ENCODE assay signal across 8 cellular contexts in the genomic region with DNA sequence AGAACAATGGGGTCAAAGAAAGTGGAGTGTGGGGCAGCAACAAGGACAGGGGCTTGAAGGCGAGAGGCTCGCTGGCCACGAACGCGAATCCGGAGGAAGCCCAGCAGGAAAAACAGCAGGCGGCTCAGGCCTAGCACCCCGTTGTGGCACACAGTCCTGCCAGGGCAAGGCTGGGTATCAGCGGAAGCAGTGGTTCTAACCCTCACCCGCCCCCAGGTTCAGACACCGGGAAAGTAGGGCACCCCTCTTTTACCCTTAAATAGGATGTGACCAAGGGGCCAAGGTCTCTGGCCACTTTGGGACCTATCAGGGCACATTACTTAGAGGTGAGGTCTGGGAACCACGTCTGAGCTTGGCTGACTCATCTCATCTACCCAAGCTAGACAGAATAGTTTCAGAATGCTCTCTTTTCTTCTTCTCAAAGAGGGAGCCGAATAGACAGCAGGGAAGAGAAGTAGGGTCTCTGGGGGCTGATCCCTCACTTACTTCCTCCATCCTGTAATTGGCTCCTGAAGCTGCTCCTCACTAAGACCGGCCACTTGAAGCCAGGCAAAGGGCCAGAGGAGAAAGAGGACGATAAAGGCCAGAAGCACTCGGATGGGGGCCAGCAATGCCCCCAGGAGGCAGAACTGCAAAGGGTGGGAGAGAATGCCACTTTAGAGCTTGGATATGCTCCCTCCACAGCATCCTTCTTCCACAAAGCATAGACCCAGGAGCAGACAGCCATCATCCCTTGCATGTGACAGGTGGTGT. TPM values are rescaled to one million over a fixed set of nuclear protein-coding genes. Genes with fewer than 3 reads are reported as not detected.
DNase-seq lines count a peak whose midpoint lies in the region; ATAC-seq and TF ChIP-seq lines count a peak whose summit lies in the region.

No MANE protein-coding gene starts in this region.

- H3K4me3 Mint-ChIP-seq in WTC11 = peak overlapping the region; percentile 96
- H3K4me3 Mint-ChIP-seq in stimulated activated effector memory CD8-positive, alpha-beta T cell treated with anti-CD3 and anti-CD28 coated beads, Interleukin-12 subunit alpha, Interleukin-12 subunit beta, amount 100 ng/mL, for 72 hours = peak overlapping the region; percentile 85

- no peaks in the 10 kb centered on the region; the same call in 1 of the 2 replicates for H3K27me3 Mint-ChIP-seq in WTC11 (ENCODE audit: low read depth)

- no peaks in the 10 kb centered on the region for H3K9me3 Mint-ChIP-seq in WTC11
- H3K9me3 Mint-ChIP-seq in stimulated activated effector memory CD8-positive, alpha-beta T cell treated with anti-CD3 and anti-CD28 coated beads, Interleukin-12 subunit alpha, Interleukin-12 subunit beta, amount 100 ng/mL, for 72 hours = no peaks in the 10 kb centered on the region

- H3K27ac Mint-ChIP-seq in WTC11 = no peak overlapping the region; the same call in 1 of the 2 replicates
- H3K27ac Mint-ChIP-seq in stimulated activated effector memory CD8-positive, alpha-beta T cell treated with anti-CD3 and anti-CD28 coated beads, Interleukin-12 subunit alpha, Interleukin-12 subunit beta, amount 100 ng/mL, for 72 hours = peak overlapping the region; percentile 76

- POLR2A ChIA-PET in WTC11 (lab: Charles Lee) = interaction anchor here (0.6 kb wide), 1 partner anchor 244 kb away, joined by 3 read pairs; no protein-coding TSS in a partner anchor

- ATAC-seq in WTC11 = no peak
- peak; percentile 16 for ATAC-seq in stimulated activated effector memory CD8-positive, alpha-beta T cell treated with anti-CD3 and anti-CD28 coated beads, Interleukin-12 subunit alpha, Interleukin-12 subunit beta, amount 100 ng/mL, for 72 hours

- DNase-seq in activated CD8-positive, alpha-beta memory T cell treated with anti-CD3 and anti-CD28 coated beads for 24 hours = peak; percentile 66
- DNase-seq in activated CD8-positive, alpha-beta memory T cell treated with anti-CD3 and anti-CD28 coated beads, Interleukin-2, amount 50 U/mL, for 48 hours = no peak
- no peak for DNase-seq in WTC11 (ENCODE audit: low spot score)
- DNase-seq in fibroblast of pulmonary artery (ENCODE audit: low read depth) = no peak
- DNase-seq in stimulated activated effector memory CD8-positive, alpha-beta T cell treated with anti-CD3 and anti-CD28 coated beads, Interleukin-12 subunit alpha, Interleukin-12 subunit beta, amount 100 ng/mL, for 72 hours (ENCODE audit: low spot score in 2 of 2) = peak in 1 of 2 donors; percentile 57
- DNase-seq in NCI-H226 = no peak
- DNase-seq in iPS-NIHi7 (ENCODE audit: extremely low spot score) = no peak
- DNase-seq in cortex of kidney (lab: John Stamatoyannopoulos, UW) = no peak

- peaks cover 17% of the 10 kb centered on the region for H3K4me1 Mint-ChIP-seq in WTC11
- peaks cover 48% of the 10 kb centered on the region for H3K4me1 Mint-ChIP-seq in stimulated activated effector memory CD8-positive, alpha-beta T cell treated with anti-CD3 and anti-CD28 coated beads, Interleukin-12 subunit alpha, Interleukin-12 subunit beta, amount 100 ng/mL, for 72 hours

- no peak for TF ChIP-seq CTCF in WTC11 (IDR thresholded peaks at IDR 0.05)
- TF ChIP-seq CTCF in fibroblast of pulmonary artery (IDR thresholded peaks at IDR 0.05; ENCODE audit: low read length, missing control alignments) = no peak

- CTCF ChIA-PET in WTC11 (lab: Charles Lee) = interaction anchor here (1.0 to 2.9 kb wide), 3 partner anchors 12 to 222 kb away, joined by 3 to 27 read pairs (median 12); partner anchors contain the start of genes NOP10 and NUTM1

- peaks cover 27% of the 10 kb centered on the region for H3K36me3 Mint-ChIP-seq in WTC11
- peaks cover 58% of the 10 kb centered on the region for H3K36me3 Mint-ChIP-seq in stimulated activated effector memory CD8-positive, alpha-beta T cell treated with anti-CD3 and anti-CD28 coated beads, Interleukin-12 subunit alpha, Interleukin-12 subunit beta, amount 100 ng/mL, for 72 hours

- peak overlapping the region; percentile 85 for H3K4me3 ChIP-seq in fibroblast of pulmonary artery (replicated peaks; ENCODE audit: low read depth, low read length)

TF ChIP-seq in WTC11, 78 proteins besides CTCF, POLR2A, EP300 and RAD21:
- TF ChIP-seq ZSCAN18 (CRISPR knock-in tag; IDR thresholded peaks at IDR 0.05) (no peak), NFYB (CRISPR knock-in tag; conservative IDR thresholded peaks at IDR 0.05; ENCODE audit: low read depth) (peak; percentile 52)

RNA-seq across cellular contexts. Expression of gene LPCAT4, which starts 1.7 kb away (rescaled TPM):
- 68.6 to 97.2 TPM (median 70.6 TPM) in 3 replicates for total RNA-seq in WTC11 (2021)

RNA-seq across cellular contexts. Expression of gene NUTM1, which starts 22.1 kb away (rescaled TPM):
- 0.46 to 0.69 TPM (median 0.66 TPM) in 3 replicates for total RNA-seq in WTC11 (2021)

RNA-seq across cellular contexts. Expression of gene NOP10, which starts 22.3 kb away (rescaled TPM):
- total RNA-seq in WTC11 (2021) = 220 to 234 TPM (median 227 TPM) in 3 replicates

RNA-seq across cellular contexts. Expression of gene SLC12A6, which starts 27.7 kb away (rescaled TPM):
- total RNA-seq in WTC11 (2021) = 13.3 to 16.2 TPM (median 14.7 TPM) in 3 replicates
